8 cellular contexts compared by ENCODE assay signal in the genomic region with DNA sequence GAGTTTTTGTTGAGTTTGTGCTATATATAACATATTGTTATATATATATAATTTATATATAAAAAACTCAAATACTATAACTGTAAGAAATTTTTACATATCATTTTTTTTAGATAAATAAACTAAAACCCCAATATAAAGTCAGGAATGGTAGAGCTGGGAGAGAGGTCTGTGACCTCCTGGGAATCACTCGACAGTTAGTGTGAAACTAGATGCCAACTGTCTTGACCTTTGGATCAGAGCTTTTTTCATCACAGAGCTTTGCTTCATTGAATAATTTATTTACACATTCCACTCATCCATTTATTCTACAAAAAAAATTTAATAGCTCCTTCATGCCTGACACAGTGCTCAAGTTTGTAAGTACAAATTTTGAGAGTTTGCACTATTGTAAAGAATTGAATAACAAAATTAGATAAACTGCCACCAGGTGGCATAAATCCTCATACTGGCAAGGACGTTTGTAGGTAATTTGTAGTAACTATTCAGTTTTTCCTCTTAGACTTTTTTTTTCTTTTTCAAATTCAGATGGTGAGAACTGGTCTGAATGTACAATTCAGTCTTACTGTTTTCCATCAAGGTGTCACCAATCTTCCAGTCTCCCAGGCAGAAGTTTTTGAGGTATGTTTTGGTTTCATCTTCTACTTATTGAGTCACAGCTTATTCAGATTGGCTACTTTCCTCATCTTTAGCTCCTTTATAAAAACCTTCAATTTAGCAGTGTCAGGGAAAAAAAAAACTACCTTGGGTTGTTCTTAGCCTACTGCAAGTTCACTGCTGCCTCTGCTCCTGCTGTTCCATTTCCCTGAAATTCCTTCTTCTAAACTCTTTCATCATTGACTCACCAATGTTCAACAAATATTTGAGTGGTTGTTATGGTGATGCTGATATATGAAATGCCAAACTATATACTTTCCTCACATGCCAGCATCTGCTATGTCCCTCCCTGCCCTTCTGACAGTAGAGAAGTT. TPM values are rescaled to one million over a fixed set of nuclear protein-coding genes. Genes with fewer than 3 reads are reported as not detected.
A peak's percentile ranks its signal among the peaks of the same experiment; 100 is the strongest.
DNase-seq lines count a peak whose midpoint lies in the region; ATAC-seq and TF ChIP-seq lines count a peak whose summit lies in the region.

No MANE protein-coding gene starts in this region.

- no peaks in the 10 kb centered on the region for H4K20me1 ChIP-seq in KMS-11 (ENCODE audit: insufficient read depth)

- H3K4me1 Mint-ChIP-seq in T-helper 17 cell: peaks cover 8% of the 10 kb centered on the region

- H3K27ac ChIP-seq in KMS-11: no peak overlapping the region

- no peak overlapping the region for H3K27ac Mint-ChIP-seq in T-helper 17 cell

- H3K36me3 ChIP-seq in KMS-11 (ENCODE audit: insufficient read depth): no peaks in the 10 kb centered on the region

- DNase-seq in NCI-H2171 treated with DMSO at 0.1 percent for 48 hours (lab: John Stamatoyannopoulos, UW) (peak; percentile 26), NCI-H2171 (lab: John Stamatoyannopoulos, UW) (no peak), T-helper 17 cell (no peak), glomerular endothelial cell (ENCODE audit: extremely low read depth, low read depth, low spot score) (peak; percentile 54), sciatic nerve (ENCODE audit: low spot score) (no peak)

- no peaks in the 10 kb centered on the region for H3K4me1 ChIP-seq in KMS-11 (ENCODE audit: low read depth, poor library complexity, severe bottlenecking)

- H3K27me3 Mint-ChIP-seq in T-helper 17 cell: peaks cover 38% of the 10 kb centered on the region

- no peak overlapping the region for H3K9ac ChIP-seq in KMS-11

- no peak overlapping the region for H2AFZ ChIP-seq in KMS-11 (ENCODE audit: low read depth)

- no peaks in the 10 kb centered on the region for H3K9me3 ChIP-seq in T-helper 17 cell (ENCODE audit: control insufficient read depth, low read length, poor library complexity, severe bottlenecking)

- ATAC-seq in T-helper 17 cell (peak; percentile 36), sciatic nerve (peak; percentile 55), GM18861 (IDR thresholded peaks at IDR 0.05; ENCODE audit: unreplicated experiment) (no peak), HG03432 (IDR thresholded peaks at IDR 0.05; ENCODE audit: unreplicated experiment) (no peak)

- TF ChIP-seq CTCF in KMS-11 (conservative IDR thresholded peaks at IDR 0.05; ENCODE audit: low read depth, low read length): peak; percentile 46; the same call in 1 of the 2 replicates

- H3K27me3 ChIP-seq in KMS-11 (ENCODE audit: insufficient read depth, low read depth): no peaks in the 10 kb centered on the region

- no peak overlapping the region for H3K4me2 ChIP-seq in KMS-11

- H3K4me3 ChIP-seq in KMS-11 (IDR thresholded peaks at IDR 0.05; ENCODE audit: insufficient read depth, low read depth, low read length): no peak overlapping the region

- intact Hi-C loops in sciatic nerve (cut with DNase I): loop anchor here (10.0 kb wide), 2 partner anchors 526 to 566 kb away; no protein-coding TSS in a partner anchor

- peaks cover 4% of the 10 kb centered on the region for H3K36me3 Mint-ChIP-seq in T-helper 17 cell (ENCODE audit: low read depth)

- H3K4me3 Mint-ChIP-seq in T-helper 17 cell: no peak overlapping the region

- no peaks in the 10 kb centered on the region for H3K79me2 ChIP-seq in KMS-11 (ENCODE audit: insufficient read depth, low read depth)

RNA-seq across cellular contexts. Expression of gene LACC1, which starts 28.7 kb away (rescaled TPM):
- 1 to 10 TPM; 3.1 to 4.0 TPM for total RNA-seq in T-helper 17 cell
- 5.5 and 7.2 TPM in 2 replicates for total RNA-seq in glomerular endothelial cell
- 6.4 TPM for total RNA-seq in sciatic nerve

RNA-seq across cellular contexts. Expression of gene CCDC122, which starts 28.9 kb away (rescaled TPM):
- total RNA-seq in T-helper 17 cell (1 to 10 TPM; 1.3 to 1.4 TPM), glomerular endothelial cell (6.1 and 6.2 TPM in 2 replicates), sciatic nerve (5.2 TPM)

Comparison
In these comparisons a context has a peak if more than half of its experiments do, and no peak if none do; other contexts are left out.
1. DNase-seq: peak in NCI-H2171 treated with DMSO at 0.1 percent for 48 hours (single experiment) and glomerular endothelial cell (single experiment); none in NCI-H2171 (single experiment), T-helper 17 cell (0 of 3) and sciatic nerve (single experiment).
2. ATAC-seq: peak in T-helper 17 cell (single experiment) and sciatic nerve (single experiment); none in GM18861 (single experiment) and HG03432 (single experiment).